10 cellular contexts compared by ENCODE assay signal in genomic region chr1:62384276-62385005, GRCh38. TPM values are rescaled to one million over a fixed set of nuclear protein-coding genes. Genes with fewer than 3 reads are reported as not detected.
DNase-seq lines count a peak whose midpoint lies in the region; ATAC-seq, FAIRE-seq and TF ChIP-seq lines count a peak whose summit lies in the region.
"Had no signal": no experiment of that assay in that cellular context is flagged by ENCODE, and none has a peak within 500 bp of the region (broad histone marks: within the 10 kb centered on the region; RNA-seq: fewer than 3 reads in every experiment).

No MANE protein-coding gene starts in this region.

- peaks cover 14% of the 10 kb centered on the region for H3K27me3 Mint-ChIP-seq in T-helper 17 cell

- dilution Hi-C loops in endothelial cell of umbilical vein (cut with MboI; ENCODE audit: extremely low pct_ligation_motif_present, low sequenced_read_pairs), result no loop called here

- H3K36me3 Mint-ChIP-seq in T-helper 17 cell (ENCODE audit: low read depth), result no peaks in the 10 kb centered on the region
- H3K36me3 Mint-ChIP-seq: IgD-negative memory B cell; stimulated activated naive B cell treated with anti-CD40 and anti-IgM and Interleukin-4, amounts not matched to agents 10 μg/mL and 1 μg/mL and 100 μg/mL, for 72 hours had no signal

- POLR2A ChIA-PET in endothelial cell of umbilical vein (lab: Charles Lee), result no interaction called here

- H3K4me3 ChIP-seq in endothelial cell of umbilical vein (replicated peaks in 1 of 3; ENCODE audit: insufficient read depth in 1 of 3, low read depth in 1 of 3, low read length in 3 of 3), result no peak overlapping the region
- H3K4me3 ChIP-seq in pancreas, result no peak overlapping the region

- no peak overlapping the region for H3K9ac ChIP-seq in endothelial cell of umbilical vein (replicated peaks; ENCODE audit: extremely low read depth, insufficient read depth, low read length)

- no TSS peak for BruUV-seq in endothelial cell of umbilical vein (replicated peaks; lab: Mats Ljungman, UMichigan)

- H4K20me1 ChIP-seq in endothelial cell of umbilical vein (replicated peaks; ENCODE audit: control insufficient read depth, extremely low read depth, insufficient read depth, low read length), result no peaks in the 10 kb centered on the region

- no peak overlapping the region for H3K4me2 ChIP-seq in endothelial cell of umbilical vein (ENCODE audit: insufficient read depth, low read length)

- H3K36me3 ChIP-seq in endothelial cell of umbilical vein (ENCODE audit: control insufficient read depth in 2 of 2, extremely low read depth in 1 of 2, insufficient read depth in 2 of 2, low read length in 2 of 2), result no peaks in the 10 kb centered on the region
- H3K36me3 ChIP-seq in pancreas, result no peaks in the 10 kb centered on the region

- no peaks in the 10 kb centered on the region for H3K27me3 ChIP-seq in endothelial cell of umbilical vein (ENCODE audit: control insufficient read depth in 2 of 2, insufficient read depth in 2 of 2, low read length in 2 of 2)
- no peaks in the 10 kb centered on the region for H3K27me3 ChIP-seq in pancreas

- no peaks in the 10 kb centered on the region for H3K79me2 ChIP-seq in endothelial cell of umbilical vein (ENCODE audit: control insufficient read depth, insufficient read depth, low read length)

- H3K9me3 ChIP-seq in endothelial cell of umbilical vein (replicated peaks; ENCODE audit: control insufficient read depth, insufficient read depth, low read length) (no peaks in the 10 kb centered on the region), pancreas (no peaks in the 10 kb centered on the region), T-helper 17 cell (ENCODE audit: control insufficient read depth, low read length, poor library complexity, severe bottlenecking) (no peaks in the 10 kb centered on the region)

- no peak overlapping the region for H3K4me3 Mint-ChIP-seq in T-helper 17 cell
- H3K4me3 Mint-ChIP-seq: IgD-negative memory B cell; stimulated activated naive B cell treated with anti-CD40 and anti-IgM and Interleukin-4, amounts not matched to agents 10 μg/mL and 1 μg/mL and 100 μg/mL, for 72 hours had no signal

- CTCF ChIA-PET in endothelial cell of umbilical vein (lab: Charles Lee), result no interaction called here

- no peak for FAIRE-seq in endothelial cell of umbilical vein (lab: Jason Lieb, UNC)
- FAIRE-seq in pancreas (lab: Jason Lieb, UNC), result no peak

- H3K27ac Mint-ChIP-seq in T-helper 17 cell, result no peak overlapping the region
- H3K27ac Mint-ChIP-seq: IgD-negative memory B cell; stimulated activated naive B cell treated with anti-CD40 and anti-IgM and Interleukin-4, amounts not matched to agents 10 μg/mL and 1 μg/mL and 100 μg/mL, for 72 hours had no signal

- peak; percentile 66 to 80 (median 67) for ATAC-seq in pancreas
- no peak for ATAC-seq in T-helper 17 cell
- no peak for ATAC-seq in GM19452 (IDR thresholded peaks at IDR 0.05; ENCODE audit: unreplicated experiment)
- no peak for ATAC-seq in HG02852 (IDR thresholded peaks at IDR 0.05; ENCODE audit: unreplicated experiment)
- ATAC-seq in HG03139 (IDR thresholded peaks at IDR 0.05; ENCODE audit: unreplicated experiment), result no peak
- ATAC-seq: stimulated activated naive B cell treated with anti-CD40 and anti-IgM and Interleukin-4, amounts not matched to agents 10 μg/mL and 1 μg/mL and 100 μg/mL, for 72 hours had no signal

- TF ChIP-seq POLR2A in endothelial cell of umbilical vein (IDR thresholded peaks at IDR 0.05; ENCODE audit: low read depth, low read length), result no peak

- no peak overlapping the region for H2AFZ ChIP-seq in endothelial cell of umbilical vein (ENCODE audit: low read depth, low read length)

- H3K27ac ChIP-seq in endothelial cell of umbilical vein (ENCODE audit: insufficient read depth, low read depth, low read length), result no peak overlapping the region
- no peak overlapping the region for H3K27ac ChIP-seq in pancreas

- no peaks in the 10 kb centered on the region for H3K9me1 ChIP-seq in endothelial cell of umbilical vein (replicated peaks; ENCODE audit: control insufficient read depth, extremely low read depth, insufficient read depth, low read length)

- intact Hi-C loops in endothelial cell of umbilical vein (cut with micrococcal nuclease) (no loop called here), pancreas (cut with DNase I) (no loop called here)

- WGBS in pancreas, 2 donors, result 62 to 65% methylated on average over 7 of the region's 7 CpGs

- H3K4me1 ChIP-seq in endothelial cell of umbilical vein (ENCODE audit: control insufficient read depth, extremely low read depth, insufficient read depth, low read length), result no peaks in the 10 kb centered on the region
- H3K4me1 ChIP-seq in pancreas, result peaks cover 3 to 31% (median 21%) of the 10 kb centered on the region in 3 donors

- no peak for TF ChIP-seq CTCF in endothelial cell of umbilical vein (IDR thresholded peaks at IDR 0.05; ENCODE audit: extremely low read depth in 1 of 2, insufficient read depth in 1 of 2, low read depth in 1 of 2, low read length in 2 of 2)
- TF ChIP-seq CTCF in pancreas (IDR thresholded peaks at IDR 0.05), result no peak

- DNase-seq in EL (peak; percentile 73), NCI-H345 (lab: John Stamatoyannopoulos, UW) (peak; percentile 92), endothelial cell of umbilical vein (ENCODE audit: low read depth, low spot score) (peak; percentile 60), pancreas (peak in 2 of 6 donors; percentile 6 to 48), T-helper 17 cell (no peak)
- DNase-seq: stimulated activated naive B cell treated with anti-CD40 and anti-IgM and Interleukin-4, amounts not matched to agents 10 μg/mL and 1 μg/mL and 100 μg/mL, for 72 hours had no signal

- no peaks in the 10 kb centered on the region for H3K4me1 Mint-ChIP-seq in T-helper 17 cell
- H3K4me1 Mint-ChIP-seq: IgD-negative memory B cell; stimulated activated naive B cell treated with anti-CD40 and anti-IgM and Interleukin-4, amounts not matched to agents 10 μg/mL and 1 μg/mL and 100 μg/mL, for 72 hours had no signal

TF ChIP-seq in endothelial cell of umbilical vein, 7 proteins besides CTCF, POLR2A, EP300 and RAD21:
- no peak for TF ChIP-seq FOS (IDR thresholded peaks at IDR 0.05; ENCODE audit: borderline replicate concordance, insufficient read depth, low read length)
- TF ChIP-seq GATA2 (IDR thresholded peaks at IDR 0.05; ENCODE audit: insufficient read depth, insufficient read length, low read depth, low read length), result no peak
- TF ChIP-seq JUN (IDR thresholded peaks at IDR 0.05; ENCODE audit: borderline replicate concordance, insufficient read depth, insufficient read length, low read depth), result no peak
- TF ChIP-seq EZH2 (IDR thresholded peaks at IDR 0.05; ENCODE audit: borderline replicate concordance, low read depth, low read length, severe bottlenecking), result no peak
- no peak for TF ChIP-seq POLR2AphosphoS5 (IDR thresholded peaks at IDR 0.05; ENCODE audit: insufficient read depth, low read depth, low read length)
- TF ChIP-seq MYC (IDR thresholded peaks at IDR 0.05; ENCODE audit: low read depth, low read length), result no peak
- no peak for TF ChIP-seq MAX (IDR thresholded peaks at IDR 0.05; ENCODE audit: insufficient read depth, insufficient read length)
TF ChIP-seq in endothelial cell of umbilical vein: peak in this region for 0.

RNA-seq across cellular contexts. Expression of gene USP1, which starts 52.4 kb away (rescaled TPM):
- total RNA-seq in endothelial cell of umbilical vein (37.8 and 38.4 TPM in 2 replicates), pancreas (10 to 100 TPM in 4 of 6 donors, 1 to 10 TPM in 2; 7.2 to 12.8 (median 10.5) TPM), T-helper 17 cell (10 to 100 TPM; 28.3 to 29.3 TPM)
- polyA plus RNA-seq in endothelial cell of umbilical vein (4.5 and 7.0 TPM in 2 replicates), pancreas (10 to 100 TPM in 1 of 2 donors, 1 to 10 TPM in 1; 3.6 to 10.4 TPM)
- 9.3 and 10.6 TPM in 2 replicates for polyA plus RNA-seq in endothelial cell of umbilical vein (2011; cell fraction: cytosol; rRNA removed)
- polyA plus RNA-seq in endothelial cell of umbilical vein (2011; cell fraction: nucleus; rRNA removed), result 5.8 and 10.7 TPM in 2 replicates
- polyA plus RNA-seq in endothelial cell of umbilical vein (2012), result 12.3 and 28.4 TPM in 2 replicates
- polyA minus RNA-seq in endothelial cell of umbilical vein, result 5.3 and 6.4 TPM in 2 replicates
- polyA minus RNA-seq in endothelial cell of umbilical vein (2011; cell fraction: cytosol; rRNA and poly(A)+ RNA removed), result 37.3 TPM
- polyA minus RNA-seq in endothelial cell of umbilical vein (2011; cell fraction: nucleus; rRNA and poly(A)+ RNA removed), result 5.7 and 7.2 TPM in 2 replicates

Comparison
In these comparisons a context has a peak if more than half of its experiments do, and no peak if none do; other contexts are left out.
1. DNase-seq: peak in EL (single experiment), NCI-H345 (single experiment) and endothelial cell of umbilical vein (single experiment); none in T-helper 17 cell (0 of 3).
2. ATAC-seq: peak in pancreas (4 of 4); none in T-helper 17 cell (single experiment), GM19452 (single experiment), HG02852 (single experiment) and HG03139 (single experiment).